8 cellular contexts compared by ENCODE assay signal in the genomic region with DNA sequence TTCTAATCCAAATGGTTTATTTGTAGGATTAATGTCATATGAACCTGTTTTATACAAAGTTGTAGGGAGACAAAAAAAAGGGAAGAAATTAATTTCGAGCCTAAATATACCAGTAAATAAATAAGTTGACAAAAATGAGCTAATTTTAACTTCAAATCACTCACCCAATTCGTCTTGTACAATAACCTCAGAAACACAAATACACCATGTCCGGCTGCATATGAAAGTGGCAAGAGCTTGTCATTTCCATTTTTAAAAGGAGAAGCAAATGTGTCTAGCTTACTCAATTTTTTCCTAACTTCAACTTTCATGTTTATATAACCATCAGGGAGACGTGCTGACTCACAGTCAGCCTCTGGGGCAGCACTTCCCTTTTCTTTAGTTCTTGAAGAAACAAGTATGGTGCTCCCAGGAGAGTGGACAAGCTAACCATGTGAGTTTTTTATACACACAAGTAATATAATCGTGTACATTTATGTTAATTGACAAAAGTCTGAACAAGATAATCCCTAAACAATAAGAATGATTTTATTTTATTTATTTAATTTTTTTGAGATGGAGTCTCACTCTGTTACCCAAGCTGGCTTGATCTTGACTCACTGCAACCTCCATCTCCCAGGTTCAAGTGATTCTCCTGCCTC. TPM values are rescaled to one million over a fixed set of nuclear protein-coding genes. Genes with fewer than 3 reads are reported as not detected.
A peak's percentile ranks its signal among the peaks of the same experiment; 100 is the strongest.
DNase-seq lines count a peak whose midpoint lies in the region; ATAC-seq, FAIRE-seq and TF ChIP-seq lines count a peak whose summit lies in the region.

No MANE protein-coding gene starts in this region.

- WGBS in GM12878 (ENCODE audit: insufficient coverage, insufficient replicate concordance, low lambda C conversion rate, missing lambda C conversion rate) = 1% methylated on average over 5 of the region's 5 CpGs

- TF ChIP-seq EP300 in GM12878 (IDR thresholded peaks at IDR 0.05; ENCODE audit: borderline replicate concordance in 1 of 2, control insufficient read depth in 1 of 2, low read depth in 2 of 2, low read length in 2 of 2) = peak; percentile 61 to 82; a peak in 2 of 4 replicates

- TF ChIP-seq CTCF in GM13976 (IDR thresholded peaks at IDR 0.05; ENCODE audit: borderline replicate concordance, control extremely low read depth, extremely low read depth, insufficient read depth, missing control alignments) (no peak), GM12878 (IDR thresholded peaks at IDR 0.05 in 2 of 3, conservative IDR thresholded peaks at IDR 0.05 in 1 of 3; ENCODE audit: control insufficient read depth in 2 of 3, extremely low read depth in 1 of 3, insufficient read depth in 1 of 3, low read depth in 3 of 3, low read length in 3 of 3) (no peak), Caco-2 (IDR thresholded peaks at IDR 0.05; ENCODE audit: insufficient read depth in 1 of 2, low read depth in 1 of 2, low read length in 1 of 2, severe bottlenecking in 1 of 2, unreplicated experiment in 1 of 2) (no peak)

- H3K36me3 Mint-ChIP-seq in Caco-2 (ENCODE audit: insufficient read depth, unreplicated experiment) = no peaks in the 10 kb centered on the region

- DNase-seq in GM13976 (ENCODE audit: low spot score) (peak; percentile 59), M059J (ENCODE audit: low read depth) (peak; percentile 88), GM12878 (ENCODE audit: low read depth, low spot score) (peak; percentile 85), lung microvascular endothelial cell (ENCODE audit: low read depth in 2 of 2) (peak; percentile 18 to 91), GOT3 (lab: John Stamatoyannopoulos, UW) (no peak), Caco-2 (no peak)
- no peak for DNase-seq in stimulated activated CD4-positive, alpha-beta T cell treated with anti-CD3 and anti-CD28 coated beads, Interleukin-2, amount 100 ng/mL, for 48 hours

- H3K27ac ChIP-seq in GM12878 (ENCODE audit: control insufficient read depth, insufficient read depth) = peak overlapping the region; percentile 70

- H3K4me3 ChIP-seq in GM12878 = peak overlapping the region; percentile 15; the same call in 1 of the 2 replicates
- no peak overlapping the region for H3K4me3 ChIP-seq in Caco-2 (ENCODE audit: low read depth, low read length)

- in situ Hi-C loops in GM13976 (cut with MboI; ENCODE audit: low sequenced_read_pairs, unreplicated experiment) (no loop called here), GM12878 (cut with MboI) (no loop called here)

- H3K36me3 ChIP-seq in GM12878 (ENCODE audit: control insufficient read depth in 2 of 2, insufficient read depth in 2 of 2, low read length in 1 of 2) (no peaks in the 10 kb centered on the region), Caco-2 (ENCODE audit: control insufficient read depth, insufficient read depth, low read length) (no peaks in the 10 kb centered on the region)

- H3K4me2 ChIP-seq in GM12878 (ENCODE audit: control insufficient read depth, insufficient read depth) = peak overlapping the region; percentile 69

- H3K9me3 ChIP-seq in GM12878 (replicated peaks; ENCODE audit: control insufficient read depth, insufficient read depth, low read length) = no peaks in the 10 kb centered on the region; the same call in 1 of the 3 replicates
- H3K9me3 ChIP-seq in Caco-2 = no peaks in the 10 kb centered on the region

- H3K27ac Mint-ChIP-seq in Caco-2 (ENCODE audit: unreplicated experiment) = no peak overlapping the region

- H3K27me3 ChIP-seq in GM12878 (replicated peaks in 1 of 2; ENCODE audit: control insufficient read depth in 2 of 2, insufficient read depth in 2 of 2, low read length in 1 of 2) (no peaks in the 10 kb centered on the region), Caco-2 (replicated peaks; ENCODE audit: control insufficient read depth, insufficient read depth, low read length) (no peaks in the 10 kb centered on the region)

- peak; percentile 17; the same call in 1 of the 2 replicates for TF ChIP-seq RAD21 in GM12878 (IDR thresholded peaks at IDR 0.05; ENCODE audit: insufficient read depth, low read depth, low read length)

- H3K4me3 Mint-ChIP-seq in Caco-2 (ENCODE audit: unreplicated experiment) = no peak overlapping the region

- no peak for FAIRE-seq in GM12878 (lab: Jason Lieb, UNC)

- peaks cover 3% of the 10 kb centered on the region for H3K4me1 Mint-ChIP-seq in Caco-2 (ENCODE audit: low read depth, unreplicated experiment)

- RAD21 ChIA-PET in GM12878 (lab: Charles Lee; ENCODE audit: unreplicated experiment) = interaction anchor here (0.7 to 3.0 kb wide), 22 partner anchors 9 to 267 kb away, joined by 3 to 32 read pairs (median 4); no protein-coding TSS in a partner anchor

- peaks cover 22% of the 10 kb centered on the region for H3K4me1 ChIP-seq in GM12878 (ENCODE audit: control insufficient read depth, insufficient read depth, low read length)
- H3K4me1 ChIP-seq in Caco-2 = peaks cover 12% of the 10 kb centered on the region

- H2AFZ ChIP-seq in GM12878 (ENCODE audit: control insufficient read depth, low read depth, low read length) = peak overlapping the region; percentile 66

- H3K79me2 ChIP-seq in GM12878 (ENCODE audit: control insufficient read depth, insufficient read depth, low read length) = no peaks in the 10 kb centered on the region

- no TSS peak for BruUV-seq in GM12878 (replicated peaks; lab: Mats Ljungman, UMichigan)
- no TSS peak for BruUV-seq in Caco-2 (replicated peaks; lab: Mats Ljungman, UMichigan)

- intact Hi-C loops in GM12878 (cut with micrococcal nuclease; ENCODE audit: unreplicated experiment) (loop anchor here (2.0 to 10.0 kb wide), 3 partner anchors 127 to 419 kb away; a partner anchor contains a TSS), Caco-2 (cut with micrococcal nuclease; ENCODE audit: unreplicated experiment) (no loop called here)

- CTCF ChIA-PET in GM12878 (lab: Yijun Ruan, JAX) (interaction anchor here (0.6 to 2.0 kb wide), 12 partner anchors 10 to 400 kb away, joined by 3 to 7 read pairs (median 3); no protein-coding TSS in a partner anchor), Caco-2 (lab: Charles Lee) (no interaction called here)

- H3K27me3 Mint-ChIP-seq in Caco-2 (ENCODE audit: insufficient read depth, unreplicated experiment) = no peaks in the 10 kb centered on the region

- H3K9ac ChIP-seq in GM12878 (ENCODE audit: control insufficient read depth, insufficient read depth, low read length) = peak overlapping the region; percentile 37; the same call in 1 of the 2 replicates

- ATAC-seq in GM21723 (IDR thresholded peaks at IDR 0.05; ENCODE audit: unreplicated experiment) (peak; percentile 90), GM12878 (peak; percentile 97)

- H4K20me1 ChIP-seq in GM12878 (ENCODE audit: control insufficient read depth, insufficient read depth) = no peaks in the 10 kb centered on the region

- SMC1A ChIA-PET in GM12878 (lab: Charles Lee; ENCODE audit: uncharacterized antibody, unreplicated experiment) = interaction anchor here (0.5 to 2.7 kb wide), 27 partner anchors 8 to 789 kb away, joined by 3 to 23 read pairs (median 4); no protein-coding TSS in a partner anchor

- no peak for TF ChIP-seq POLR2A in GM12878 (IDR thresholded peaks at IDR 0.05; ENCODE audit: low read depth, low read length)

- no peaks in the 10 kb centered on the region for H3K9me3 Mint-ChIP-seq in Caco-2 (ENCODE audit: unreplicated experiment)

- POLR2A ChIA-PET in GM12878 (lab: Charles Lee) = interaction anchor here (0.6 to 1.7 kb wide), 8 partner anchors 12 to 713 kb away, joined by 3 to 6 read pairs (median 4); a partner anchor contains a TSS
- POLR2A ChIA-PET in Caco-2 (lab: Charles Lee) = no interaction called here

TF ChIP-seq in GM12878, 131 proteins besides CTCF, POLR2A, EP300 and RAD21 (continues in another document):
- TF ChIP-seq BHLHE40 (IDR thresholded peaks at IDR 0.05; ENCODE audit: borderline replicate concordance in 1 of 2, low read depth in 2 of 2, low read length in 1 of 2) (peak; percentile 40 to 52; a peak in 3 of 4 replicates), CBFB (IDR thresholded peaks at IDR 0.05; ENCODE audit: low read depth) (no peak), RB1 (IDR thresholded peaks at IDR 0.05; ENCODE audit: borderline replicate concordance) (no peak), CREM (IDR thresholded peaks at IDR 0.05; ENCODE audit: low read depth) (peak; percentile 70; the same call in 1 of the 2 replicates), IRF4 (IDR thresholded peaks at IDR 0.05; ENCODE audit: low read depth, low read length) (peak; percentile 70)
- TF ChIP-seq, protein P1, sequence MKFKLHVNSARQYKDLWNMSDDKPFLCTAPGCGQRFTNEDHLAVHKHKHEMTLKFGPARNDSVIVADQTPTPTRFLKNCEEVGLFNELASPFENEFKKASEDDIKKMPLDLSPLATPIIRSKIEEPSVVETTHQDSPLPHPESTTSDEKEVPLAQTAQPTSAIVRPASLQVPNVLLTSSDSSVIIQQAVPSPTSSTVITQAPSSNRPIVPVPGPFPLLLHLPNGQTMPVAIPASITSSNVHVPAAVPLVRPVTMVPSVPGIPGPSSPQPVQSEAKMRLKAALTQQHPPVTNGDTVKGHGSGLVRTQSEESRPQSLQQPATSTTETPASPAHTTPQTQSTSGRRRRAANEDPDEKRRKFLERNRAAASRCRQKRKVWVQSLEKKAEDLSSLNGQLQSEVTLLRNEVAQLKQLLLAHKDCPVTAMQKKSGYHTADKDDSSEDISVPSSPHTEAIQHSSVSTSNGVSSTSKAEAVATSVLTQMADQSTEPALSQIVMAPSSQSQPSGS (IDR thresholded peaks at IDR 0.05; ENCODE audit: low read length) = peak; percentile 72

RNA-seq across cellular contexts. Expression of a gene that starts 55.5 kb away (rescaled TPM):
- total RNA-seq in M059J (2014; rRNA removed; shearing (Covaris generic)) = 53.2 and 112 TPM in 2 replicates
- 3.2 and 4.1 TPM in 2 replicates for total RNA-seq in GM12878 (2013; cell fraction: nucleolus; rRNA removed)
- 3.9 and 4.0 TPM in 2 replicates for total RNA-seq in GM12878 (2014; rRNA removed)
- total RNA-seq in GM12878 (2014; rRNA removed; fragmentation: Illumina TruSeq; extraction: Trizol) = 1.5 and 2.4 TPM in 2 replicates
- total RNA-seq in GM12878 (2021) = 3.2 and 4.0 TPM in 2 replicates
- 6.0 TPM for polyA plus RNA-seq in GM12878 (2011; ENCODE audit: low read depth)
- 0.48 and 0.62 TPM in 2 replicates for polyA plus RNA-seq in GM12878 (2011; rRNA removed)
- polyA plus RNA-seq in GM12878 (2011; cell fraction: cytosol; rRNA removed) = 0.67 and 1.2 TPM in 2 replicates
- polyA plus RNA-seq in GM12878 (2011; cell fraction: nucleus; rRNA removed) = 2.4 and 3.2 TPM in 2 replicates
- polyA plus RNA-seq in GM12878 (2012) = 8.5 and 10.3 TPM in 2 replicates
- 2.2 and 2.7 TPM in 2 replicates for polyA plus RNA-seq in GM12878 (2014; fragmentation: Illumina TruSeq; extraction: Trizol)
- 1 to 10 TPM; 2.0 to 3.1 TPM for polyA plus RNA-seq in GM12878 (2014; fragmentation: Nextera tagmentation; extraction: Ambion mirVana)
- 1.7 and 2.7 TPM in 2 replicates for polyA plus RNA-seq in GM12878 (2014; rRNA removed)
- 1 to 10 TPM; 3.3 to 5.1 TPM for polyA plus RNA-seq in GM12878 (2016; fragmentation: Nextera tagmentation; extraction: Ambion mirVana)
- 1.8 and 2.5 TPM in 2 replicates for polyA minus RNA-seq in GM12878 (2011; rRNA and poly(A)+ RNA removed)
- polyA minus RNA-seq in GM12878 (2011; cell fraction: cytosol; rRNA and poly(A)+ RNA removed) = 9.2 and 12.8 TPM in 2 replicates
- polyA minus RNA-seq in GM12878 (2011; cell fraction: nucleus; rRNA and poly(A)+ RNA removed) = 3.7 and 8.0 TPM in 2 replicates
- total RNA-seq in lung microvascular endothelial cell = 232 and 272 TPM in 2 replicates
- 42.6 and 45.9 TPM in 2 replicates for total RNA-seq in Caco-2 (2022)

Comparison
In these comparisons a context has a peak if more than half of its experiments do, and no peak if none do; other contexts are left out.
1. DNase-seq: peak in GM13976 (single experiment), M059J (single experiment), GM12878 (single experiment) and lung microvascular endothelial cell (2 of 2); none in GOT3 (single experiment), stimulated activated CD4-positive, alpha-beta T cell treated with anti-CD3 and anti-CD28 coated beads, Interleukin-2, amount 100 ng/mL, for 48 hours (0 of 2) and Caco-2 (0 of 2).